ENCODE assay signal across 8 cellular contexts in the genomic region with DNA sequence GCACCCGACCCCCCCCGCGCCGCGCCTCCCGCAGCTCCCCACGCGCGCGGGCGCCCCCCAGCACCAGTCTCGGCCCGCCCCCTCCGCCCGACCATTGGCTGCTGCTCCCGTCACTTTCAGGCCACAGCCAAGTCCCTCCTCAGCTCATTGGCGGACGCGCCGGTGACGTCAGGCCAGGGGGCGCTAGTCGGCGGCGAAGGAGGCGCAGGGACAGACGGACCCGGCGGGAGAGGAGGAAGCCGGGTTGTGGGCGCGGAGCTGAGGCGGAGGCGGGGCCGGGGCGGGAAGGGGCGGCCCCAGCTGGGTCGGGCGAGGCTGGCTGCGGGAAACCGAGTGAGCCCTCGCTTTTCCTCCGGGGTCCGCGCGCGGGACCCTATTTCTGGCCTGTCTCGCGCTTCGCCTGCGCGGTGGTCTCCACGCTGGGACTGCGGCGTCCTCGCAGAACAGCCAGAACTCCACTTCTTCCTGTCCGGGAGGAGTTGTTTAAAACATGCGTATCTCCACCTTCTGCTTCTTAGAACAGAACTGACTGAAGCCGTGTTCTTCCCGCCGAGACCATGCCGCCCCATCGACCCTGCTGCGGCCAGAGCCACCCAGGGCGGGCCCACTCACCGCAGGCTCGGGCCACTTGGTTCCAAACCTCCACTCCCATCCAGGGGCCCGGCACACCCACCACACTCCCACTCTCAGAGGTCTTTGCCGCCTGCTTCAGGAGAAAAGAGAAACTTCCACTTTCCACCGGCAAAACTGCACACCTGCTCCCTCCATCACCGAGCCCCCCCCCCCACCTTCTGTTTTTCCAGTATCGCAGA. TPM values are rescaled to one million over a fixed set of nuclear protein-coding genes. Genes with fewer than 3 reads are reported as not detected.
DNase-seq lines count a peak whose midpoint lies in the region; ATAC-seq and TF ChIP-seq lines count a peak whose summit lies in the region.

No MANE protein-coding gene starts in this region.

- H3F3A ChIP-seq in DOHH2 (ENCODE audit: control insufficient read depth, insufficient read depth) (peaks cover 6% of the 10 kb centered on the region; the same call in 1 of the 2 replicates), PC-9 (ENCODE audit: insufficient read depth, low read depth) (peaks cover 7% of the 10 kb centered on the region; the same call in 1 of the 2 replicates)

- peak; percentile 97 for ATAC-seq in GM21737 (IDR thresholded peaks at IDR 0.05; ENCODE audit: unreplicated experiment)
- peak; percentile 94 for ATAC-seq in activated T-cell treated with anti-CD3 and anti-CD28 coated beads, Interleukin-2, amount 50 U/mL, for 72 hours (replicated peaks in 1 of 2)

- H3K27me3 ChIP-seq in DOHH2 (ENCODE audit: control insufficient read depth, low read length) (no peaks in the 10 kb centered on the region), PC-9 (ENCODE audit: insufficient read depth, low read depth) (peaks cover under 1% of the 10 kb centered on the region; the same call in 1 of the 2 replicates), esophagus squamous epithelium (no peaks in the 10 kb centered on the region)

- WGBS in esophagus squamous epithelium, 2 donors, result 0 to 1% methylated on average over 6 to 19 of the region's 72 CpGs

- H3K4me3 Mint-ChIP-seq in activated T-cell treated with anti-CD3 and anti-CD28 coated beads, Interleukin-2, amount 50 U/mL, for 72 hours, result peak overlapping the region; percentile 88 to 91

- H3K27ac ChIP-seq in DOHH2 (ENCODE audit: low read depth, low read length) (peak overlapping the region; percentile 41), PC-9 (no peak overlapping the region), esophagus squamous epithelium (peak overlapping the region; percentile 89 to 97 (median 94))

- peaks cover 6% of the 10 kb centered on the region for H4K20me1 ChIP-seq in DOHH2 (ENCODE audit: control insufficient read depth, insufficient read depth, low read depth, low read length)
- H4K20me1 ChIP-seq in PC-9 (ENCODE audit: insufficient read depth), result peaks cover 9% of the 10 kb centered on the region; the same call in 1 of the 2 replicates

- H3K79me2 ChIP-seq in DOHH2 (ENCODE audit: control insufficient read depth, low read length) (peaks cover 42% of the 10 kb centered on the region), PC-9 (ENCODE audit: low read depth) (peaks cover 21% of the 10 kb centered on the region)

- H3K4me1 Mint-ChIP-seq in activated T-cell treated with anti-CD3 and anti-CD28 coated beads, Interleukin-2, amount 50 U/mL, for 72 hours (ENCODE audit: low read depth), result peaks cover 28% of the 10 kb centered on the region

- H3K4me3 ChIP-seq in DOHH2 (ENCODE audit: low read length) (peak overlapping the region; percentile 84), PC-9 (peak overlapping the region; percentile 67), esophagus squamous epithelium (peak overlapping the region; percentile 80 to 100 (median 88))

- H3K9me3 ChIP-seq in DOHH2 (ENCODE audit: control insufficient read depth, insufficient read depth, low read length), result no peaks in the 10 kb centered on the region
- no peaks in the 10 kb centered on the region for H3K9me3 ChIP-seq in PC-9 (ENCODE audit: insufficient read depth, low read depth)
- H3K9me3 ChIP-seq in esophagus squamous epithelium, result no peaks in the 10 kb centered on the region

- H3K36me3 ChIP-seq in DOHH2 (ENCODE audit: control insufficient read depth, low read length) (peaks cover 8% of the 10 kb centered on the region), PC-9 (ENCODE audit: low read depth) (no peaks in the 10 kb centered on the region), esophagus squamous epithelium (peaks cover 0 to 3% (median 3%) of the 10 kb centered on the region in 3 donors)

- H3K27me3 Mint-ChIP-seq in activated T-cell treated with anti-CD3 and anti-CD28 coated beads, Interleukin-2, amount 50 U/mL, for 72 hours (ENCODE audit: low read depth), result peaks cover 11% of the 10 kb centered on the region

- POLR2A ChIA-PET in PC-9 (lab: Charles Lee; ENCODE audit: unreplicated experiment), result no interaction called here

- DNase-seq in KG1 (lab: John Stamatoyannopoulos, UW) (peak; percentile 95), PC-9 (peak; percentile 96 to 99), esophagus squamous epithelium (lab: John Stamatoyannopoulos, UW) (peak; percentile 89), myocyte (ENCODE audit: low read depth) (peak; percentile 98)
- DNase-seq in activated T-cell treated with anti-CD3 and anti-CD28 coated beads, Interleukin-2, amount 50 U/mL, for 72 hours, result peak; percentile 99
- peak; percentile 99 to 100 for DNase-seq in stimulated activated CD8-positive, alpha-beta memory T cell treated with anti-CD3 and anti-CD28 coated beads, Interleukin-7, amount 100 ng/mL, for 4 hours (ENCODE audit: low read depth in 2 of 2)

- no TSS peak for BruUV-seq in PC-9 (replicated peaks; lab: Mats Ljungman, UMichigan)

- TF ChIP-seq CTCF in DOHH2 (IDR thresholded peaks at IDR 0.05; ENCODE audit: low read depth, low read length, poor library complexity, severe bottlenecking), result no peak
- TF ChIP-seq CTCF in PC-9 (conservative IDR thresholded peaks at IDR 0.05), result peak; percentile 45
- peak; percentile 4 to 34 (median 27) for TF ChIP-seq CTCF in esophagus squamous epithelium (IDR thresholded peaks at IDR 0.05)

- H2AFZ ChIP-seq in PC-9, result peak overlapping the region; percentile 100

- peak in 3 of 4 donors; percentile 38 to 65 (median 45) for TF ChIP-seq POLR2A in esophagus squamous epithelium (IDR thresholded peaks at IDR 0.05)

- no peaks in the 10 kb centered on the region for H3K9me3 Mint-ChIP-seq in activated T-cell treated with anti-CD3 and anti-CD28 coated beads, Interleukin-2, amount 50 U/mL, for 72 hours

- CTCF ChIA-PET in PC-9 (lab: Charles Lee), result interaction anchor here (0.7 to 1.1 kb wide), 2 partner anchors 102 to 385 kb away, joined by 3 to 16 read pairs; no protein-coding TSS in a partner anchor

- H3K4me2 ChIP-seq in DOHH2 (ENCODE audit: low read length), result peak overlapping the region; percentile 86
- H3K4me2 ChIP-seq in PC-9, result peak overlapping the region; percentile 75

- H3K9me2 ChIP-seq in DOHH2 (replicated peaks; ENCODE audit: control insufficient read depth, low read length) (no peaks in the 10 kb centered on the region), PC-9 (ENCODE audit: insufficient read depth) (no peaks in the 10 kb centered on the region)

- H3K36me3 Mint-ChIP-seq in activated T-cell treated with anti-CD3 and anti-CD28 coated beads, Interleukin-2, amount 50 U/mL, for 72 hours (ENCODE audit: insufficient read depth in 2 of 2), result peaks cover 3 to 11% of the 10 kb centered on the region in 2 donors

- intact Hi-C loops in PC-9 (cut with micrococcal nuclease; ENCODE audit: unreplicated experiment) (no loop called here), esophagus squamous epithelium (cut with DNase I) (no loop called here)

- H3K4me1 ChIP-seq in DOHH2 (ENCODE audit: control insufficient read depth, low read length), result peaks cover 25% of the 10 kb centered on the region
- peaks cover 8% of the 10 kb centered on the region for H3K4me1 ChIP-seq in PC-9 (replicated peaks; ENCODE audit: insufficient read depth)
- H3K4me1 ChIP-seq in esophagus squamous epithelium, result peaks cover 4 to 32% (median 11%) of the 10 kb centered on the region in 3 donors

- peak overlapping the region; percentile 79 for H3K27ac Mint-ChIP-seq in activated T-cell treated with anti-CD3 and anti-CD28 coated beads, Interleukin-2, amount 50 U/mL, for 72 hours

RNA-seq across cellular contexts. Expression of a gene that starts 0.5 kb away (rescaled TPM):
- total RNA-seq in PC-9 (2021) (16.2 and 22.9 TPM in 2 replicates), esophagus squamous epithelium (10 to 100 TPM in 1 of 4 donors, 1 to 10 TPM in 3; 7.5 to 14.1 (median 8.4) TPM), myocyte (16.4 and 19.4 TPM in 2 replicates)
- 10 to 100 TPM; 16.1 to 18.1 TPM for total RNA-seq in activated T-cell treated with anti-CD3 and anti-CD28 coated beads, Interleukin-2, amount 50 U/mL, for 72 hours
- polyA plus RNA-seq in myocyte (2012), result 3.6 TPM
